ENCODE assay signal across 8 cellular contexts in the genomic region with DNA sequence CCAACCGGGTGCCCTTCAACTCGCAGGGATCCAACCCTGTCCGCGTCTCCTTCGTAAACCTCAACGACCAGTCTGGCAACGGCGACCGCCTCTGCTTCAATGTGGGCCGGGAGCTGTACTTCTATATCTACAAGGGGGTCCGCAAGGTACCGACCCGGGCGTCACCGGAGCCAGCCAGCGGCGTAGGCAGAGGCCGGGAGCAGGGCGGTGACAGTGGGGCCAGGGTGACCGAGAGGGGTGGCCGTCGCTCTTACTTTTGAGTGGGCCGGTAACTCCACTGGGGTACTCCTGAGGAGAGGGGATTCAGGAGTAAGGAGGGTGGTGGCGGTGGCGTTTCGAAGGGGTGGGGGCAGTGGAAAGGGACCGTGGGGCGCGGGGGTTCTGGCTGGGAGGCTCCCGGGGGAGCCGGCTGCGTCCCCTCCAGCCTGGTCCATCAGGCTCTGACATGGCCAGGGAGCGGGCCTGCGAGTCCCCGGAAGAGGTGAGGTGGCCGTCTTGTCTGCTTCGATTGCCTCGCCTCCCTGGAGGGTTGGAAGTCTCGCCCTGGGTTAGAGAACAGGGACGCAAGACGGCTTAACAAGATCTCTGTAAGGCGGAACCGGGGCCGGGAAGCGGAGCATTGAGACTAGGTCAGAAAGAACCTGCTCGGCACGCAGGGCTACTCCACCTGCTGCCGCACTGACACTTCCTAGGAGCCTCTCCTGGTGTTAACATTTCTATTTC. TPM values are rescaled to one million over a fixed set of nuclear protein-coding genes. Genes with fewer than 3 reads are reported as not detected.
DNase-seq lines count a peak whose midpoint lies in the region; ATAC-seq and TF ChIP-seq lines count a peak whose summit lies in the region.

No MANE protein-coding gene starts in this region.

- peaks cover 32% of the 10 kb centered on the region for H3K4me1 ChIP-seq in BLaER1

- peak overlapping the region; percentile 98 for H3K9ac ChIP-seq in BLaER1

- peak; percentile 4 for DNase-seq in T1000 (lab: John Stamatoyannopoulos, UW)
- peak; percentile 16 to 27 for DNase-seq in cardiac fibroblast (ENCODE audit: low read depth in 2 of 2)
- DNase-seq in kidney epithelial cell (ENCODE audit: low read depth): no peak
- peak; percentile 2 to 13 for DNase-seq in stimulated activated CD4-positive, alpha-beta T cell treated with anti-CD3 and anti-CD28 coated beads, Interleukin-1b, Interleukin-23, amount 100 ng/mL, for 4 hours (ENCODE audit: low read depth in 2 of 2)
- DNase-seq in cerebellar cortex (ENCODE audit: low spot score): no peak

- peaks cover 50% of the 10 kb centered on the region for H4K20me1 ChIP-seq in BLaER1

- H3K27me3 ChIP-seq in BLaER1 (no peaks in the 10 kb centered on the region), kidney epithelial cell (ENCODE audit: control insufficient read depth, insufficient read depth, low read length) (no peaks in the 10 kb centered on the region)

- H3K4me3 ChIP-seq in BLaER1: peak overlapping the region; percentile 95
- H3K4me3 ChIP-seq in cardiac fibroblast (replicated peaks in 1 of 2; ENCODE audit: low read depth in 2 of 2, low read length in 2 of 2): peak overlapping the region; percentile 77 to 100
- H3K4me3 ChIP-seq in kidney epithelial cell (ENCODE audit: low read depth, low read length): peak overlapping the region; percentile 85

- TF ChIP-seq CTCF in cardiac fibroblast (IDR thresholded peaks at IDR 0.05; ENCODE audit: low read depth, low read length) (no peak), kidney epithelial cell (IDR thresholded peaks at IDR 0.05; ENCODE audit: insufficient read depth, low read length, poor library complexity, severe bottlenecking) (no peak)

- peak overlapping the region; percentile 92 for H3K27ac ChIP-seq in BLaER1

- ATAC-seq in GM19324 (IDR thresholded peaks at IDR 0.05; ENCODE audit: low FRiP score, unreplicated experiment): peak; percentile 36
- ATAC-seq in HG03432 (IDR thresholded peaks at IDR 0.05; ENCODE audit: unreplicated experiment): peak; percentile 24

- H3K9me3 ChIP-seq in BLaER1: no peaks in the 10 kb centered on the region

- H3K36me3 ChIP-seq in BLaER1 (peaks cover 24% of the 10 kb centered on the region), kidney epithelial cell (ENCODE audit: control insufficient read depth, insufficient read depth, low read length) (no peaks in the 10 kb centered on the region)

- H3K4me2 ChIP-seq in BLaER1: peak overlapping the region; percentile 96

RNA-seq across cellular contexts. Expression of gene WDR20, which starts 0.5 kb away (rescaled TPM):
- 14.0 and 16.2 TPM in 2 replicates for total RNA-seq in kidney epithelial cell

RNA-seq across cellular contexts. Expression of gene HSP90AA1, which starts 53.3 kb away (rescaled TPM):
- 648 and 691 TPM in 2 replicates for total RNA-seq in kidney epithelial cell

Comparison
In these comparisons a context has a peak if more than half of its experiments do, and no peak if none do; other contexts are left out.
1. DNase-seq: peak in T1000 (single experiment), cardiac fibroblast (2 of 2) and stimulated activated CD4-positive, alpha-beta T cell treated with anti-CD3 and anti-CD28 coated beads, Interleukin-1b, Interleukin-23, amount 100 ng/mL, for 4 hours (2 of 2); none in kidney epithelial cell (single experiment) and cerebellar cortex (single experiment).
2. Peak in every context shown above with its lines, with median percentiles within 50 percentile points of each other: H3K4me3 ChIP-seq.